In the genomic region with DNA sequence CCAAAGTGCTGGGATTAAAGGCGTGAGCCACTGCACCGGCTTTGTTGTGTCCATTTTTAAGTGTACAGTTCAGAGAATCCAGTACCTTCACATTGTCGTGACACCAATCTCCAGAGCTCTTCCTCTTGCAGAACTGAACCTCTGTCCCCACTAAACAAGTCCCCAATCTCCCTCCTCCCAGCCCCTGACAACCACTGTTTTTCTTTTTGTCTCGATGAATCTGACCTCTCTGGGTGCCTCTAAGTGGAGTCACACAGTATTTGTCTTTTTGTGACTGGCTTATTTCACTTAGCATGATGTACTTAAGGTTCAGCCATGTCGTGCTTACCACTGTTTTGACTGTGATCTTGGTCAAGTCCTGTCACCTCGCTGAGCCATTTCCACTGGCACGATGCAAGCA, we compare ENCODE assay signal across 21 cellular contexts. TPM values are rescaled to one million over a fixed set of nuclear protein-coding genes. Genes with fewer than 3 reads are reported as not detected.
DNase-seq lines count a peak whose midpoint lies in the region; ATAC-seq and TF ChIP-seq lines count a peak whose summit lies in the region.
"Had no signal": no experiment of that assay in that cellular context is flagged by ENCODE, and none has a peak within 500 bp of the region (broad histone marks: within the 10 kb centered on the region; RNA-seq: fewer than 3 reads in every experiment).

No MANE protein-coding gene starts in this region.

- peak overlapping the region; percentile 1 for H3K4me3 Mint-ChIP-seq in activated naive CD4-positive, alpha-beta T cell treated with anti-CD3 and anti-CD28 coated beads, Interleukin-2, amount 50 U/mL, for 24 hours
- H3K4me3 Mint-ChIP-seq in effector memory CD8-positive, alpha-beta T cell: no peak overlapping the region
- H3K4me3 Mint-ChIP-seq: activated naive CD8-positive, alpha-beta T cell treated with anti-CD3 and anti-CD28 coated beads, Interleukin-2, amount 10 ng/mL, durations not matched to agents 7 days and 5 days had no signal

- intact Hi-C loops in esophagus squamous epithelium (cut with DNase I): loop anchor here (10.0 kb wide), 1 partner anchor 290 kb away; the partner anchor contains the start of gene SCAI

- POLR2A ChIA-PET in RWPE1 (lab: Yijun Ruan, JAX; ENCODE audit: low non-redundant PET): interaction anchor here (0.6 to 1.2 kb wide), 3 partner anchors 14 to 78 kb away, joined by 3 to 4 read pairs (median 3); partner anchors contain the start of gene OLFML2A

- no peaks in the 10 kb centered on the region for H3K9me3 Mint-ChIP-seq in activated naive CD4-positive, alpha-beta T cell treated with anti-CD3 and anti-CD28 coated beads, Interleukin-2, amount 50 U/mL, for 24 hours
- no peaks in the 10 kb centered on the region for H3K9me3 Mint-ChIP-seq in effector memory CD8-positive, alpha-beta T cell
- H3K9me3 Mint-ChIP-seq: activated naive CD8-positive, alpha-beta T cell treated with anti-CD3 and anti-CD28 coated beads, Interleukin-2, amount 10 ng/mL, durations not matched to agents 7 days and 5 days had no signal

- H3K27me3 ChIP-seq in foreskin keratinocyte: peaks cover 3% of the 10 kb centered on the region
- no peaks in the 10 kb centered on the region for H3K27me3 ChIP-seq in esophagus squamous epithelium
- H3K27me3 ChIP-seq: cardiac muscle cell, left lung, spleen, uterus had no signal

- TF ChIP-seq CTCF in RWPE1 (conservative IDR thresholded peaks at IDR 0.05; ENCODE audit: low read depth) (no peak), foreskin keratinocyte (conservative IDR thresholded peaks at IDR 0.05) (no peak), esophagus squamous epithelium (IDR thresholded peaks at IDR 0.05) (no peak)

- H3K9me3 ChIP-seq in esophagus squamous epithelium: no peaks in the 10 kb centered on the region
- H3K9me3 ChIP-seq: left lung, prostate gland, SK-N-SH, spleen, uterus had no signal

- no peak for TF ChIP-seq POLR2A in esophagus squamous epithelium (IDR thresholded peaks at IDR 0.05)

- H3K27ac ChIP-seq in RWPE1: peak overlapping the region; percentile 99
- H3K27ac ChIP-seq in foreskin keratinocyte: no peak overlapping the region
- H3K27ac ChIP-seq in esophagus squamous epithelium: no peak overlapping the region
- H3K27ac ChIP-seq: left lung, PC-9, prostate gland, spleen, uterus had no signal

- H3K36me3 ChIP-seq in esophagus squamous epithelium: peaks cover 18 to 40% (median 21%) of the 10 kb centered on the region in 3 donors
- H3K36me3 ChIP-seq: uterus had no signal

- DNase-seq in activated naive CD4-positive, alpha-beta T cell (lab: John Stamatoyannopoulos, UW): no peak
- DNase-seq in RWPE1 (ENCODE audit: low spot score) (no peak), NCI-H146 (lab: John Stamatoyannopoulos, UW) (no peak), foreskin keratinocyte (no peak), esophagus squamous epithelium (lab: John Stamatoyannopoulos, UW) (no peak)
- DNase-seq in effector memory CD8-positive, alpha-beta T cell: no peak
- DNase-seq: activated naive CD8-positive, alpha-beta T cell treated with anti-CD3 and anti-CD28 coated beads, Interleukin-2, amount 10 ng/mL, durations not matched to agents 7 days and 5 days; effector CD8-positive, alpha-beta T cell; KG1; NCI-H1694; NCI-H446 treated with DMSO at 0.1 percent for 48 hours; PC-9; SK-N-SH; stimulated activated naive CD4-positive, alpha-beta T cell treated with Interleukin-2 at 50 U/mL for 16 hours; uterus had no signal

- H3K4me1 Mint-ChIP-seq in activated naive CD4-positive, alpha-beta T cell treated with anti-CD3 and anti-CD28 coated beads, Interleukin-2, amount 50 U/mL, for 24 hours: peaks cover 38% of the 10 kb centered on the region
- peaks cover 19 to 21% of the 10 kb centered on the region in 2 donors for H3K4me1 Mint-ChIP-seq in effector memory CD8-positive, alpha-beta T cell (ENCODE audit: low read depth in 2 of 2)

- H3K4me1 ChIP-seq in foreskin keratinocyte: no peaks in the 10 kb centered on the region
- H3K4me1 ChIP-seq in esophagus squamous epithelium: peaks cover 19 to 62% (median 30%) of the 10 kb centered on the region in 3 donors
- H3K4me1 ChIP-seq: uterus had no signal

- H3K27me3 Mint-ChIP-seq in activated naive CD4-positive, alpha-beta T cell treated with anti-CD3 and anti-CD28 coated beads, Interleukin-2, amount 50 U/mL, for 24 hours: peaks cover 6% of the 10 kb centered on the region
- no peaks in the 10 kb centered on the region for H3K27me3 Mint-ChIP-seq in effector memory CD8-positive, alpha-beta T cell

- no peak overlapping the region for H3K27ac Mint-ChIP-seq in activated naive CD4-positive, alpha-beta T cell treated with anti-CD3 and anti-CD28 coated beads, Interleukin-2, amount 50 U/mL, for 24 hours
- H3K27ac Mint-ChIP-seq in effector memory CD8-positive, alpha-beta T cell: peak overlapping the region; percentile 85 to 90
- H3K27ac Mint-ChIP-seq: activated naive CD8-positive, alpha-beta T cell treated with anti-CD3 and anti-CD28 coated beads, Interleukin-2, amount 10 ng/mL, durations not matched to agents 7 days and 5 days had no signal

- CTCF ChIA-PET in RWPE1 (lab: Yijun Ruan, JAX): interaction anchor here (0.6 to 18.3 kb wide), 6 partner anchors 14 to 79 kb away, joined by 3 to 761 read pairs (median 46); partner anchors contain the start of genes NR6A1 and OLFML2A

- WGBS in esophagus squamous epithelium, 2 donors: 53 to 55% methylated on average over 7 of the region's 7 CpGs

- ATAC-seq in effector memory CD8-positive, alpha-beta T cell (replicated peaks): no peak
- ATAC-seq in HG03439 (IDR thresholded peaks at IDR 0.05; ENCODE audit: unreplicated experiment) (no peak), foreskin keratinocyte (no peak)
- ATAC-seq: left lung had no signal

- H3K36me3 Mint-ChIP-seq in activated naive CD4-positive, alpha-beta T cell treated with anti-CD3 and anti-CD28 coated beads, Interleukin-2, amount 50 U/mL, for 24 hours: peaks cover 6% of the 10 kb centered on the region
- H3K36me3 Mint-ChIP-seq in effector memory CD8-positive, alpha-beta T cell (ENCODE audit: insufficient read depth): peaks cover 19% of the 10 kb centered on the region

- H3K4me3 ChIP-seq in esophagus squamous epithelium: no peak overlapping the region
- H3K4me3 ChIP-seq: cardiac muscle cell, left lung, PC-9, prostate gland, spleen, uterus had no signal

RNA-seq across cellular contexts. Expression of gene WDR38, which starts 1.6 kb away (rescaled TPM):
- total RNA-seq in foreskin keratinocyte (not detected in 2 replicates), esophagus squamous epithelium (not detected)
- not detected in 2 replicates for polyA plus RNA-seq in foreskin keratinocyte
- total RNA-seq: activated naive CD8-positive, alpha-beta T cell treated with anti-CD3 and anti-CD28 coated beads, Interleukin-2, amount 10 ng/mL, durations not matched to agents 7 days and 5 days; cardiac muscle cell; PC-9; prostate gland; spleen had no signal
- polyA plus RNA-seq: cardiac muscle cell, SK-N-SH, spleen had no signal

RNA-seq across cellular contexts. Expression of gene RPL35, which starts 6.9 kb away (rescaled TPM):
- total RNA-seq in foreskin keratinocyte (2,922 and 2,928 TPM in 2 replicates), esophagus squamous epithelium (1,000 to 10,000 TPM; 2,345 to 3,186 (median 2,827) TPM)
- polyA plus RNA-seq in foreskin keratinocyte: 4,502 and 4,687 TPM in 2 replicates

RNA-seq across cellular contexts. Expression of gene ARPC5L, which starts 7.1 kb away (rescaled TPM):
- total RNA-seq in foreskin keratinocyte (67.0 and 74.9 TPM in 2 replicates), esophagus squamous epithelium (10 to 100 TPM; 39.1 to 59.6 (median 45.3) TPM)
- polyA plus RNA-seq in foreskin keratinocyte: 128 and 129 TPM in 2 replicates
